In the genomic region with DNA sequence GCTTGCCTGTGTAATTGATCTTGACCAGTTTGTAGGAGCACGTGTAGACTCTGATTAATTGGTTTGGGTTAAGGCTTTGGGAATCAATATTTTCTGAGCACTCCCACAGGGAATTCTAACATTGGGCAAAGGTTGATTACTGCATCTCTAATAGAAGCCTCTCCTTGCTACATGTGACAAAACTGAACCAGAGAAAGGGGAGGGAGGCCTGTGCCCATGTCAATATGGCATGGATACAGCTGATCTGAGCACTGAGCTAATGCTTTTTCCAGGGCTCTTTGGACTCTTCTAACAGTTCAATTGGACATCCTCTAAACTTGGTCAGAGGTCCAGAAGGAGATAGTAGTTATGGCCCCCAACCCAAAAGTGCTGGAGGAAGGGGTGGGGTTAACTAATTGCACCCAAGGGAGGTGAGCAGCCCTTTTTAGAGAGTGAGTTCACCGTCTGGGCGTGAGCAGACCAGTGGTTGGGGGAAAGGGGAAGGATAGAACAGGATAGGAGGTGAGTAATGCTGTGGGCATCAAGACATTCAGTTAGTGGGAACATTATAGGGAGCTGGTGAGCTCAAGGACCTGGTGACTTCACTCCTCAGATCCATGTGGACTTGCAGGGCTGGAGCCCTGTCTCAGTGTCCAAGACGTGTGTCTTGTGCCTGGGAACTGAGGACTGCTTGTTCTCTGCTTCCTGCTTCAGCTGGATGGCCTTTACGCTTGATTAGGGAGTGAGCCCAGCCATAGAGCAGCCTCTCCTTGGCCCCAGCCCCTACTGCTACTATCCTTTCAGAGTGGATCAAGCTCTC, we compare ENCODE assay signal across 9 cellular contexts. TPM values are rescaled to one million over a fixed set of nuclear protein-coding genes. Genes with fewer than 3 reads are reported as not detected.
DNase-seq lines count a peak whose midpoint lies in the region; ATAC-seq and TF ChIP-seq lines count a peak whose summit lies in the region.
"Had no signal": no experiment of that assay in that cellular context is flagged by ENCODE, and none has a peak within 500 bp of the region (broad histone marks: within the 10 kb centered on the region; RNA-seq: fewer than 3 reads in every experiment).

No MANE protein-coding gene starts in this region.

- no peaks in the 10 kb centered on the region for H3K27me3 ChIP-seq in tibial artery

- peak overlapping the region; percentile 73 for H3K27ac Mint-ChIP-seq in activated CD8-positive, alpha-beta memory T cell treated with anti-CD3 and anti-CD28 coated beads, Interleukin-2, amount 10 ng/mL, durations not matched to agents 7 days and 5 days
- peak overlapping the region; percentile 70 for H3K27ac Mint-ChIP-seq in activated naive CD8-positive, alpha-beta T cell treated with anti-CD3 and anti-CD28 coated beads, Interleukin-2, amount 10 ng/mL, durations not matched to agents 7 days and 5 days

- H3K9me3 ChIP-seq in tibial artery = no peaks in the 10 kb centered on the region

- peaks cover 0 to 100% (median 27%) of the 10 kb centered on the region in 4 donors for H3K4me1 ChIP-seq in tibial artery

- TF ChIP-seq CTCF in tibial artery (IDR thresholded peaks at IDR 0.05) = no peak

- H3K4me1 Mint-ChIP-seq in activated CD8-positive, alpha-beta memory T cell treated with anti-CD3 and anti-CD28 coated beads, Interleukin-2, amount 10 ng/mL, durations not matched to agents 7 days and 5 days = peaks cover 85% of the 10 kb centered on the region
- H3K4me1 Mint-ChIP-seq in activated naive CD8-positive, alpha-beta T cell treated with anti-CD3 and anti-CD28 coated beads, Interleukin-2, amount 10 ng/mL, durations not matched to agents 7 days and 5 days = peaks cover 72% of the 10 kb centered on the region

- H3K4me3 Mint-ChIP-seq in activated CD8-positive, alpha-beta memory T cell treated with anti-CD3 and anti-CD28 coated beads, Interleukin-2, amount 10 ng/mL, durations not matched to agents 7 days and 5 days = no peak overlapping the region
- H3K4me3 Mint-ChIP-seq in activated naive CD8-positive, alpha-beta T cell treated with anti-CD3 and anti-CD28 coated beads, Interleukin-2, amount 10 ng/mL, durations not matched to agents 7 days and 5 days = no peak overlapping the region

- H3K4me3 ChIP-seq in tibial artery = no peak overlapping the region

- DNase-seq in activated CD8-positive, alpha-beta memory T cell treated with anti-CD3 and anti-CD28 coated beads, Interleukin-2, amount 10 ng/mL, durations not matched to agents 7 days and 5 days = no peak
- DNase-seq in activated CD8-positive, alpha-beta memory T cell treated with anti-CD3 and anti-CD28 coated beads for 24 hours = no peak
- DNase-seq in activated naive CD8-positive, alpha-beta T cell treated with anti-CD3 and anti-CD28 coated beads, Interleukin-2, amount 10 ng/mL, durations not matched to agents 7 days and 5 days = no peak
- DNase-seq in iris pigment epithelial cell (ENCODE audit: low read depth) (peak; percentile 76), tibial artery (peak; percentile 62 to 81), HuH-7 (ENCODE audit: low spot score) (no peak)
- DNase-seq: stimulated activated CD4-positive, alpha-beta T cell treated with anti-CD3 and anti-CD28 coated beads, Interleukin-4, amount 100 ng/mL, for 1 hour had no signal

- H3K9me3 Mint-ChIP-seq in activated CD8-positive, alpha-beta memory T cell treated with anti-CD3 and anti-CD28 coated beads, Interleukin-2, amount 10 ng/mL, durations not matched to agents 7 days and 5 days (ENCODE audit: low read depth) = no peaks in the 10 kb centered on the region
- H3K9me3 Mint-ChIP-seq in activated naive CD8-positive, alpha-beta T cell treated with anti-CD3 and anti-CD28 coated beads, Interleukin-2, amount 10 ng/mL, durations not matched to agents 7 days and 5 days = no peaks in the 10 kb centered on the region

- H3K27ac ChIP-seq in tibial artery = peak overlapping the region; percentile 77 to 79

- no peaks in the 10 kb centered on the region for H3K27me3 Mint-ChIP-seq in activated CD8-positive, alpha-beta memory T cell treated with anti-CD3 and anti-CD28 coated beads, Interleukin-2, amount 10 ng/mL, durations not matched to agents 7 days and 5 days
- H3K27me3 Mint-ChIP-seq in activated naive CD8-positive, alpha-beta T cell treated with anti-CD3 and anti-CD28 coated beads, Interleukin-2, amount 10 ng/mL, durations not matched to agents 7 days and 5 days = no peaks in the 10 kb centered on the region

- CTCF ChIA-PET in activated CD8-positive, alpha-beta memory T cell treated with anti-CD3 and anti-CD28 coated beads, Interleukin-2, amount 10 ng/mL, durations not matched to agents 7 days and 5 days (lab: Charles Lee) = interaction anchor here (1.1 kb wide), 1 partner anchor 13 kb away, joined by 3 read pairs; no protein-coding TSS in a partner anchor

- H3K36me3 Mint-ChIP-seq in activated CD8-positive, alpha-beta memory T cell treated with anti-CD3 and anti-CD28 coated beads, Interleukin-2, amount 10 ng/mL, durations not matched to agents 7 days and 5 days = peaks cover 41% of the 10 kb centered on the region
- H3K36me3 Mint-ChIP-seq in activated naive CD8-positive, alpha-beta T cell treated with anti-CD3 and anti-CD28 coated beads, Interleukin-2, amount 10 ng/mL, durations not matched to agents 7 days and 5 days = peaks cover 31% of the 10 kb centered on the region

- POLR2A ChIA-PET in activated naive CD8-positive, alpha-beta T cell treated with anti-CD3 and anti-CD28 coated beads, Interleukin-2, amount 10 ng/mL, durations not matched to agents 7 days and 5 days (lab: Charles Lee) = no interaction called here

- intact Hi-C loops in tibial artery (cut with DNase I; ENCODE audit: low total_unique reads) = no loop called here

- no peak for ATAC-seq in activated CD8-positive, alpha-beta memory T cell treated with anti-CD3 and anti-CD28 coated beads, Interleukin-2, amount 10 ng/mL, durations not matched to agents 7 days and 5 days
- no peak for ATAC-seq in activated naive CD8-positive, alpha-beta T cell treated with anti-CD3 and anti-CD28 coated beads, Interleukin-2, amount 10 ng/mL, durations not matched to agents 7 days and 5 days (ENCODE audit: low read depth)
- no peak for ATAC-seq in GM21526 (IDR thresholded peaks at IDR 0.05; ENCODE audit: low FRiP score, unreplicated experiment)
- no peak for ATAC-seq in GM19463 (IDR thresholded peaks at IDR 0.05; ENCODE audit: unreplicated experiment)

- H3K36me3 ChIP-seq in tibial artery = no peaks in the 10 kb centered on the region

RNA-seq across cellular contexts. Expression of a gene that starts 22.8 kb away (rescaled TPM):
- total RNA-seq in activated CD8-positive, alpha-beta memory T cell treated with anti-CD3 and anti-CD28 coated beads, Interleukin-2, amount 10 ng/mL, durations not matched to agents 7 days and 5 days = 100 to 1,000 TPM; 489 to 610 TPM
- total RNA-seq in activated naive CD8-positive, alpha-beta T cell treated with anti-CD3 and anti-CD28 coated beads, Interleukin-2, amount 10 ng/mL, durations not matched to agents 7 days and 5 days = 100 to 1,000 TPM; 483 to 487 TPM

Comparison
In these comparisons a context has a peak if more than half of its experiments do, and no peak if none do; other contexts are left out.
1. DNase-seq: peak in iris pigment epithelial cell (single experiment) and tibial artery (2 of 2); none in activated CD8-positive, alpha-beta memory T cell treated with anti-CD3 and anti-CD28 coated beads, Interleukin-2, amount 10 ng/mL, durations not matched to agents 7 days and 5 days (single experiment), activated CD8-positive, alpha-beta memory T cell treated with anti-CD3 and anti-CD28 coated beads for 24 hours (single experiment), activated naive CD8-positive, alpha-beta T cell treated with anti-CD3 and anti-CD28 coated beads, Interleukin-2, amount 10 ng/mL, durations not matched to agents 7 days and 5 days (single experiment) and HuH-7 (single experiment).